Comparison of ENCODE assay signal across 8 cellular contexts in genomic region chr11:73375830-73376167, GRCh38. TPM values are rescaled to one million over a fixed set of nuclear protein-coding genes. Genes with fewer than 3 reads are reported as not detected.
DNase-seq lines count a peak whose midpoint lies in the region; ATAC-seq, FAIRE-seq and TF ChIP-seq lines count a peak whose summit lies in the region.

No MANE protein-coding gene starts in this region.

- H3K27ac Mint-ChIP-seq in glutamatergic neuron (ENCODE audit: unreplicated experiment): no peak overlapping the region

- no peak; the same call in 1 of the 2 replicates for TF ChIP-seq CTCF in HEK293 (tag by site-specific recombination; IDR thresholded peaks at IDR 0.05)
- no peak for TF ChIP-seq CTCF in WERI-Rb-1 (IDR thresholded peaks at IDR 0.05; ENCODE audit: low read depth, low read length)
- no peak for TF ChIP-seq CTCF in glutamatergic neuron (IDR thresholded peaks at IDR 0.05; ENCODE audit: partially characterized antibody, unreplicated experiment)

- no peak overlapping the region for H3K4me3 ChIP-seq in HEK293 (ENCODE audit: low read depth, low read length)
- no peak overlapping the region for H3K4me3 ChIP-seq in WERI-Rb-1 (ENCODE audit: low read depth, low read length)
- H3K4me3 ChIP-seq in small intestine (ENCODE audit: low read depth in 1 of 2, low read length in 2 of 2): peak overlapping the region in 1 of 2 donors; percentile 70

- peaks cover 4% of the 10 kb centered on the region for H3K27me3 Mint-ChIP-seq in glutamatergic neuron (ENCODE audit: unreplicated experiment)

- no peaks in the 10 kb centered on the region for H3K9me3 ChIP-seq in HEK293 (ENCODE audit: control insufficient read depth, insufficient read depth, low read depth, low read length)
- H3K9me3 ChIP-seq in WERI-Rb-1 (ENCODE audit: severe bottlenecking): no peaks in the 10 kb centered on the region
- no peaks in the 10 kb centered on the region for H3K9me3 ChIP-seq in small intestine (ENCODE audit: control insufficient read depth, low read depth)

- no peaks in the 10 kb centered on the region for H3K36me3 Mint-ChIP-seq in glutamatergic neuron (ENCODE audit: unreplicated experiment)

- H3K4me3 Mint-ChIP-seq in glutamatergic neuron (ENCODE audit: unreplicated experiment): peak overlapping the region; percentile 69

- no peak for FAIRE-seq in small intestine (lab: Jason Lieb, UNC)

- POLR2A ChIA-PET in HEK293 (lab: Yijun Ruan, JAX): interaction anchor here (0.6 to 1.7 kb wide), 2 partner anchors 19 to 68 kb away, joined by 3 to 6 read pairs; partner anchors contain the start of gene ARHGEF17

- no peak for DNase-seq in WERI-Rb-1
- no peak for DNase-seq in glutamatergic neuron
- DNase-seq in small intestine: no peak
- no peak for DNase-seq in putamen (ENCODE audit: low spot score)
- DNase-seq in NCI-H82 treated with DMSO at 0.1 percent for 48 hours (lab: John Stamatoyannopoulos, UW; ENCODE audit: unreplicated experiment): no peak

- 45 to 53% (median 49%) methylated on average over 7 of the region's 7 CpGs for WGBS in small intestine, 3 donors

- CTCF ChIA-PET in HEK293 (lab: Yijun Ruan, JAX): interaction anchor here (1.4 to 2.8 kb wide), 4 partner anchors 9 to 69 kb away, joined by 3 to 23 read pairs (median 14); no protein-coding TSS in a partner anchor

- peaks cover 16% of the 10 kb centered on the region for H3K9me3 Mint-ChIP-seq in glutamatergic neuron (ENCODE audit: unreplicated experiment)

- ATAC-seq in HG03457 (IDR thresholded peaks at IDR 0.05; ENCODE audit: unreplicated experiment) (no peak), GM21723 (IDR thresholded peaks at IDR 0.05; ENCODE audit: unreplicated experiment) (no peak)

- no peaks in the 10 kb centered on the region for H3K4me1 ChIP-seq in HEK293 (ENCODE audit: control insufficient read depth, insufficient read depth, low read length)
- peaks cover 0 to 5% of the 10 kb centered on the region in 2 donors for H3K4me1 ChIP-seq in small intestine (ENCODE audit: control insufficient read depth in 2 of 2, insufficient read depth in 1 of 2, low read depth in 1 of 2, low read length in 1 of 2)

- H3K36me3 ChIP-seq in HEK293 (ENCODE audit: control insufficient read depth in 2 of 2, insufficient read depth in 1 of 2, low read length in 2 of 2) (no peaks in the 10 kb centered on the region), WERI-Rb-1 (peaks cover 14% of the 10 kb centered on the region), small intestine (ENCODE audit: control insufficient read depth in 2 of 2, insufficient read depth in 2 of 2, low read length in 2 of 2) (no peaks in the 10 kb centered on the region)

- no peaks in the 10 kb centered on the region for H3K27me3 ChIP-seq in WERI-Rb-1 (ENCODE audit: insufficient read depth, low read depth, severe bottlenecking)
- H3K27me3 ChIP-seq in small intestine (ENCODE audit: control insufficient read depth in 2 of 2, insufficient read depth in 2 of 2, low read length in 2 of 2): no peaks in the 10 kb centered on the region

- peaks cover 11% of the 10 kb centered on the region for H3K4me1 Mint-ChIP-seq in glutamatergic neuron (ENCODE audit: low read depth, unreplicated experiment)

- H3K27ac ChIP-seq in HEK293 (ENCODE audit: extremely low read depth, low read depth, low read length): no peak overlapping the region
- H3K27ac ChIP-seq in WERI-Rb-1: peak overlapping the region; percentile 70
- peak overlapping the region; percentile 42 to 45 for H3K27ac ChIP-seq in small intestine (ENCODE audit: low read depth in 1 of 2, low read length in 1 of 2)

TF ChIP-seq in HEK293, 187 proteins besides CTCF, POLR2A, EP300 and RAD21:
- TF ChIP-seq ZNF175 (tag by site-specific recombination; IDR thresholded peaks at IDR 0.05): no peak
- no peak for TF ChIP-seq PRDM4 (tag by site-specific recombination; IDR thresholded peaks at IDR 0.05)
- no peak for TF ChIP-seq TCF7L2 (IDR thresholded peaks at IDR 0.05; ENCODE audit: borderline replicate concordance, low read depth, low read length)
- TF ChIP-seq ZNF335 (tag by site-specific recombination; conservative IDR thresholded peaks at IDR 0.05): 0 out of 2 replicates have a peak, but pooled peaks have one; percentile 30
- TF ChIP-seq ZNF292 (tag by site-specific recombination; IDR thresholded peaks at IDR 0.05; ENCODE audit: borderline replicate concordance, low read depth): no peak
- 0 out of 2 replicates have a peak, but pooled peaks have one; percentile 14 for TF ChIP-seq ZNF10 (tag by site-specific recombination; IDR thresholded peaks at IDR 0.05)
- TF ChIP-seq PATZ1 (tag by site-specific recombination; IDR thresholded peaks at IDR 0.05): no peak
- TF ChIP-seq ZNF571 (tag by site-specific recombination; IDR thresholded peaks at IDR 0.05): no peak
- TF ChIP-seq GFI1B (tag by site-specific recombination; IDR thresholded peaks at IDR 0.05): no peak

RNA-seq across cellular contexts. Expression of gene RELT, which starts 0.4 kb away (rescaled TPM):
- total RNA-seq in glutamatergic neuron (ENCODE audit: unreplicated experiment): 9.2 TPM
- 1 to 10 TPM in 2 of 3 donors, under 1 TPM in 1; 0.67 to 3.3 (median 1.1) TPM for polyA plus RNA-seq in small intestine
